In the genomic region with DNA sequence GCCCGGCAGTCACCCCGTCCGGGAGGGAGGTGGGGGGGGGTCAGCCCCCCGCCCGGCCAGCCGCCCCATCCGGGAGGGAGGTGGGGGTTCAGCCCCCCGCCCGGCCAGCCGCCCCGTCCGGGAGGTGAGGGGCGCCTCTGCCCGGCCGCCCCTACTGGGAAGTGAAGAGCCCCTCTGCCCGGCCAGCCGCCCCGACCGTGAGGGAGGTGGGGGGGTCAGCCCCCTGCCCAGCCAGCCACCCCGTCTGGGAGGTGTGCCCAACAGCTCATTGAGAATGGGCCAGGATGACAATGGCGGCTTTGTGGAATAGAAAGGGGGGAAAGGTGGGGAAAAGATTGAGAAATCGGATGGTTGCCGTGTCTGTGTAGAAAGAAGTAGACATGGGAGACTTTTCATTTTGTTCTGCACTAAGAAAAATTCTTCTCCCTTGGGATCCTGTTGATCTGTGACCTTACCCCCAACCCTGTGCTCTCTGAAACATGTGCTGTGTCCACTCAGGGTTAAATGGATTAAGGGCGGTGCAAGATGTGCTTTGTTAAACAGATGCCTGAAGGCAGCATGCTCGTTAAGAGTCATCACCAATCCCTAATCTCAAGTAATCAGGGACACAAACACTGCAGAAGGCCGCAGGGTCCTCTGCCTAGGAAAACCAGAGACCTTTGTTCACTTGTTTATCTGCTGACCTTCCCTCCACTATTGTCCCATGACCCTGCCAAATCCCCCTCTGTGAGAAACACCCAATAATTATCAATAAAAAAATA, we compare ENCODE assay signal across 7 cellular contexts.
DNase-seq lines count a peak whose midpoint lies in the region; ATAC-seq, FAIRE-seq and TF ChIP-seq lines count a peak whose summit lies in the region.
"Not testable (repeated sequence)": the region's sequence is repeated elsewhere in the genome, so short reads cannot be mapped to it uniquely, and the experiment has no call there.

No MANE protein-coding gene starts in this region.

- not testable (repeated sequence) for H4K20me1 ChIP-seq in K562 (replicated peaks; ENCODE audit: control insufficient read depth, insufficient read depth, low read length)
- peaks cover 12% of the 10 kb centered on the region for H4K20me1 ChIP-seq in smooth muscle cell (ENCODE audit: low read depth)

- WGBS in A549 (ENCODE audit: missing lambda C conversion rate) = 48% methylated on average over 3 of the region's 26 CpGs
- WGBS in K562 (ENCODE audit: insufficient coverage, low coverage, missing lambda C conversion rate) = 63% methylated on average over 6 of the region's 26 CpGs
- WGBS in psoas muscle, 3 donors = 94 to 95% (median 95%) methylated on average over 12 to 24 of the region's 26 CpGs
- WGBS in smooth muscle cell (ENCODE audit: low lambda C conversion rate) = 87% methylated on average over 13 of the region's 26 CpGs

- H3K9ac ChIP-seq in K562 (ENCODE audit: insufficient read depth in 1 of 2, low read depth in 2 of 2, low read length in 2 of 2); kidney (ENCODE audit: low read length in 2 of 2); smooth muscle cell (ENCODE audit: low read depth): not testable (repeated sequence)

- peak overlapping the region; percentile 15 to 19 for H3K27ac Mint-ChIP-seq in natural killer cell

- not testable (repeated sequence) for TF ChIP-seq EP300 in A549 (IDR thresholded peaks at IDR 0.05); K562 (IDR thresholded peaks at IDR 0.05; ENCODE audit: low read length)

- FAIRE-seq in A549 (lab: Jason Lieb, UNC); K562 (lab: Jason Lieb, UNC); kidney (lab: Jason Lieb, UNC): not testable (repeated sequence)

- not testable (repeated sequence) for H3K27me3 Mint-ChIP-seq in natural killer cell (ENCODE audit: low read depth in 2 of 2)

- BruUV-seq in K562 (replicated peaks; lab: Mats Ljungman, UMichigan) = not testable (repeated sequence)

- not testable (repeated sequence) for H3K9me3 ChIP-seq in A549; K562 (replicated peaks; ENCODE audit: control insufficient read depth, insufficient read depth, low read depth, low read length); kidney (ENCODE audit: control insufficient read depth in 1 of 2, low read length in 2 of 2); psoas muscle; smooth muscle cell (replicated peaks; ENCODE audit: low read depth); vagina

- H2AFZ ChIP-seq in K562 (ENCODE audit: low read depth, low read length); smooth muscle cell (ENCODE audit: low read depth): not testable (repeated sequence)

- not testable (repeated sequence) for H3K36me3 ChIP-seq in K562 (ENCODE audit: control insufficient read depth, insufficient read depth, low read length); kidney (ENCODE audit: control insufficient read depth in 1 of 2, insufficient read depth in 2 of 2, low read length in 2 of 2); psoas muscle (ENCODE audit: insufficient read depth in 1 of 2, low read depth in 1 of 2); smooth muscle cell (ENCODE audit: low read depth); vagina

- H3K4me2 ChIP-seq in A549 = 0 out of 3 replicates have a peak overlapping the region, but pooled peaks have one; percentile 2
- H3K4me2 ChIP-seq in K562 (ENCODE audit: insufficient read depth, low read length); smooth muscle cell: not testable (repeated sequence)

- H3K4me1 Mint-ChIP-seq in natural killer cell = peaks cover 36 to 47% of the 10 kb centered on the region in 2 donors

- not testable (repeated sequence) for H3K4me3 ChIP-seq in A549; K562; kidney (ENCODE audit: low read length in 2 of 2); psoas muscle; smooth muscle cell; vagina

- in situ Hi-C loops in K562 (cut with MboI) = not testable (repeated sequence)

- not testable (repeated sequence) for TF ChIP-seq POLR2A in A549 (IDR thresholded peaks at IDR 0.05; ENCODE audit: low read length); K562 (conservative IDR thresholded peaks at IDR 0.05); vagina (IDR thresholded peaks at IDR 0.05)

- not testable (repeated sequence) for H3K27me3 ChIP-seq in K562 (ENCODE audit: control insufficient read depth in 2 of 2, insufficient read depth in 2 of 2, low read length in 2 of 2); psoas muscle (ENCODE audit: insufficient read depth in 3 of 3, low read length in 2 of 3); smooth muscle cell (ENCODE audit: low read depth); vagina

- not testable (repeated sequence) for TF ChIP-seq RAD21 in A549 (conservative IDR thresholded peaks at IDR 0.05 in 1 of 2, IDR thresholded peaks at IDR 0.05 in 1 of 2); K562 (CRISPR knock-in tag; conservative IDR thresholded peaks at IDR 0.05 in 1 of 2, IDR thresholded peaks at IDR 0.05 in 1 of 2)

- peaks cover 39% of the 10 kb centered on the region for H3K79me2 ChIP-seq in K562 (ENCODE audit: control insufficient read depth, insufficient read depth, low read length)
- H3K79me2 ChIP-seq in smooth muscle cell (ENCODE audit: low read depth) = peaks cover 60% of the 10 kb centered on the region

- H3K27ac ChIP-seq in A549 (peak overlapping the region; percentile 32 to 61; a peak in 3 of 6 replicates), K562 (ENCODE audit: extremely low read depth, low read depth, low read length) (peak overlapping the region; percentile 71; the same call in 1 of the 3 replicates), psoas muscle (peak overlapping the region; percentile 53), smooth muscle cell (ENCODE audit: low read depth) (peak overlapping the region; percentile 48), vagina (peak overlapping the region; percentile 48)
- H3K27ac ChIP-seq in kidney (ENCODE audit: low read depth in 2 of 2, low read length in 2 of 2) = not testable (repeated sequence)

- not testable (repeated sequence) for H3F3A ChIP-seq in smooth muscle cell (ENCODE audit: low read depth)

- H3K9me1 ChIP-seq in K562 (ENCODE audit: control insufficient read depth, insufficient read depth, low read length) = not testable (repeated sequence)

- not testable (repeated sequence) for H3K36me3 Mint-ChIP-seq in natural killer cell

- TF ChIP-seq CTCF in A549 (IDR thresholded peaks at IDR 0.05); K562 (IDR thresholded peaks at IDR 0.05 in 2 of 3, conservative IDR thresholded peaks at IDR 0.05 in 1 of 3; ENCODE audit: insufficient read depth in 2 of 3, low read depth in 1 of 3, low read length in 3 of 3); kidney (IDR thresholded peaks at IDR 0.05; ENCODE audit: borderline replicate concordance, extremely low read depth, insufficient read depth); natural killer cell (IDR thresholded peaks at IDR 0.05); psoas muscle (IDR thresholded peaks at IDR 0.05); smooth muscle cell (IDR thresholded peaks at IDR 0.05; ENCODE audit: borderline replicate concordance, insufficient read depth, poor library complexity, severe bottlenecking); vagina (IDR thresholded peaks at IDR 0.05): not testable (repeated sequence)

- H3K4me1 ChIP-seq in A549 (peaks cover 62% of the 10 kb centered on the region), K562 (replicated peaks in 1 of 2; ENCODE audit: control insufficient read depth in 2 of 2, insufficient read depth in 2 of 2, low read length in 2 of 2) (peaks cover 33 to 50% of the 10 kb centered on the region in 2 experiments), kidney (ENCODE audit: control insufficient read depth in 1 of 2, insufficient read depth in 1 of 2, low read depth in 1 of 2, low read length in 2 of 2) (peaks cover 0 to 13% of the 10 kb centered on the region in 2 donors), psoas muscle (peaks cover 25% of the 10 kb centered on the region), smooth muscle cell (ENCODE audit: low read depth) (peaks cover 15% of the 10 kb centered on the region), vagina (peaks cover 16% of the 10 kb centered on the region)

- not testable (repeated sequence) for DNase-seq in A549 (ENCODE audit: low read depth in 1 of 2, low spot score in 1 of 2); K562 (ENCODE audit: extremely low read depth in 1 of 4, low spot score in 3 of 4); natural killer cell; psoas muscle; smooth muscle cell (lab: John Stamatoyannopoulos, UW; ENCODE audit: unreplicated experiment); vagina (ENCODE audit: extremely low spot score in 2 of 2)
- peak; percentile 63 for DNase-seq in kidney

- CTCF ChIA-PET in A549 (lab: Yijun Ruan, JAX); K562 (lab: Yijun Ruan, JAX; ENCODE audit: low intra/inter-chr PET ratio): not testable (repeated sequence)

- not testable (repeated sequence) for ATAC-seq in A549, K562, natural killer cell, psoas muscle

- not testable (repeated sequence) for H3K9me3 Mint-ChIP-seq in natural killer cell

- intact Hi-C loops in K562 (cut with micrococcal nuclease); kidney (cut with DNase I); vagina (cut with DNase I): not testable (repeated sequence)
- intact Hi-C loops in natural killer cell (cut with micrococcal nuclease) = loop anchor here (5.0 kb wide), 1 partner anchor 153 kb away; a partner anchor contains a TSS
- intact Hi-C loops in psoas muscle (cut with DNase I) = loop anchor here in 1 of 2 donors (10.0 kb wide), 1 partner anchor 50 kb away; no protein-coding TSS in a partner anchor

- POLR2A ChIA-PET in A549 (lab: Yijun Ruan, JAX); K562 (lab: Yijun Ruan, JAX): not testable (repeated sequence)

- not testable (repeated sequence) for H3K4me3 Mint-ChIP-seq in natural killer cell

TF ChIP-seq in K562, 482 proteins besides CTCF, POLR2A, EP300 and RAD21:
- 0 out of 2 replicates have a peak, but pooled peaks have one; percentile 13 for TF ChIP-seq CBFA2T3 (IDR thresholded peaks at IDR 0.05)
